Comparison of ENCODE assay signal across 10 cellular contexts in genomic region chr5:123099514-123100151, GRCh38. TPM values are rescaled to one million over a fixed set of nuclear protein-coding genes. Genes with fewer than 3 reads are reported as not detected.
DNase-seq lines count a peak whose midpoint lies in the region; ATAC-seq, FAIRE-seq and TF ChIP-seq lines count a peak whose summit lies in the region.
"Had no signal": no experiment of that assay in that cellular context is flagged by ENCODE, and none has a peak within 500 bp of the region (broad histone marks: within the 10 kb centered on the region; RNA-seq: fewer than 3 reads in every experiment).

No MANE protein-coding gene starts in this region.

- in situ Hi-C loops in T47D (cut with HindIII; ENCODE audit: low pct_unique_long_range_greater_than_20kb, low sequenced_read_pairs), result no loop called here

- no peaks in the 10 kb centered on the region for H3K27me3 ChIP-seq in tibial artery

- H3K4me1 ChIP-seq in tibial artery, result peaks cover 0 to 77% (median 19%) of the 10 kb centered on the region in 4 donors

- H3K4me3 ChIP-seq in tibial artery, result peak overlapping the region; percentile 47 to 69

- ATAC-seq in left colon (peak; percentile 65), GM19328 (IDR thresholded peaks at IDR 0.05; ENCODE audit: unreplicated experiment) (no peak)

- peak overlapping the region; percentile 95 to 96 for H3K27ac ChIP-seq in tibial artery

- peak; percentile 17 to 40 for DNase-seq in SHP77 (lab: John Stamatoyannopoulos, UW)
- DNase-seq in SHP77 treated with DMSO at 0.1 percent for 48 hours (lab: John Stamatoyannopoulos, UW), result no peak
- peak; percentile 76 to 84 for DNase-seq in T47D (ENCODE audit: low read depth in 1 of 2, low spot score in 1 of 2)
- DNase-seq in left colon, result peak in 1 of 2 donors; percentile 13
- no peak for DNase-seq in tibial artery
- DNase-seq in GM19239 (ENCODE audit: insufficient read length, low spot score), result no peak
- DNase-seq in NCI-H146 treated with DMSO at 0.1 percent for 48 hours (lab: John Stamatoyannopoulos, UW; ENCODE audit: unreplicated experiment), result no peak
- DNase-seq: AML-193, KG1 had no signal

- FAIRE-seq in GM19239 (lab: Jason Lieb, UNC), result no peak

- intact Hi-C loops in left colon (cut with DNase I, micrococcal nuclease) (no loop called here), tibial artery (cut with DNase I; ENCODE audit: low total_unique reads) (loop anchor here (10.0 kb wide), 1 partner anchor 175 kb away; no protein-coding TSS in a partner anchor)

- no peaks in the 10 kb centered on the region for H3K9me3 ChIP-seq in tibial artery

- peaks cover 0 to 8% (median 5%) of the 10 kb centered on the region in 3 donors for H3K36me3 ChIP-seq in tibial artery

- peak; percentile 18 to 20 for TF ChIP-seq CTCF in tibial artery (IDR thresholded peaks at IDR 0.05)

RNA-seq across cellular contexts. Expression of gene PRDM6, which starts 10.6 kb away (rescaled TPM):
- total RNA-seq in left colon, result 1 to 10 TPM; 1.2 to 2.2 TPM

Comparison
In these comparisons a context has a peak if more than half of its experiments do, and no peak if none do; other contexts are left out.
1. DNase-seq: peak in SHP77 (2 of 2) and T47D (2 of 2); none in SHP77 treated with DMSO at 0.1 percent for 48 hours (single experiment), tibial artery (0 of 2), GM19239 (single experiment) and NCI-H146 treated with DMSO at 0.1 percent for 48 hours (single experiment).